In genomic region chr10:109838592-109839244, GRCh38 we compare ENCODE assay signal across 1 cellular context.
TF ChIP-seq lines count a peak whose summit lies in the region.

No MANE protein-coding gene starts in this region.

TF ChIP-seq in GM23338, 12 proteins besides CTCF, POLR2A, EP300 and RAD21 (continued from another document):
- TF ChIP-seq, protein P1, sequence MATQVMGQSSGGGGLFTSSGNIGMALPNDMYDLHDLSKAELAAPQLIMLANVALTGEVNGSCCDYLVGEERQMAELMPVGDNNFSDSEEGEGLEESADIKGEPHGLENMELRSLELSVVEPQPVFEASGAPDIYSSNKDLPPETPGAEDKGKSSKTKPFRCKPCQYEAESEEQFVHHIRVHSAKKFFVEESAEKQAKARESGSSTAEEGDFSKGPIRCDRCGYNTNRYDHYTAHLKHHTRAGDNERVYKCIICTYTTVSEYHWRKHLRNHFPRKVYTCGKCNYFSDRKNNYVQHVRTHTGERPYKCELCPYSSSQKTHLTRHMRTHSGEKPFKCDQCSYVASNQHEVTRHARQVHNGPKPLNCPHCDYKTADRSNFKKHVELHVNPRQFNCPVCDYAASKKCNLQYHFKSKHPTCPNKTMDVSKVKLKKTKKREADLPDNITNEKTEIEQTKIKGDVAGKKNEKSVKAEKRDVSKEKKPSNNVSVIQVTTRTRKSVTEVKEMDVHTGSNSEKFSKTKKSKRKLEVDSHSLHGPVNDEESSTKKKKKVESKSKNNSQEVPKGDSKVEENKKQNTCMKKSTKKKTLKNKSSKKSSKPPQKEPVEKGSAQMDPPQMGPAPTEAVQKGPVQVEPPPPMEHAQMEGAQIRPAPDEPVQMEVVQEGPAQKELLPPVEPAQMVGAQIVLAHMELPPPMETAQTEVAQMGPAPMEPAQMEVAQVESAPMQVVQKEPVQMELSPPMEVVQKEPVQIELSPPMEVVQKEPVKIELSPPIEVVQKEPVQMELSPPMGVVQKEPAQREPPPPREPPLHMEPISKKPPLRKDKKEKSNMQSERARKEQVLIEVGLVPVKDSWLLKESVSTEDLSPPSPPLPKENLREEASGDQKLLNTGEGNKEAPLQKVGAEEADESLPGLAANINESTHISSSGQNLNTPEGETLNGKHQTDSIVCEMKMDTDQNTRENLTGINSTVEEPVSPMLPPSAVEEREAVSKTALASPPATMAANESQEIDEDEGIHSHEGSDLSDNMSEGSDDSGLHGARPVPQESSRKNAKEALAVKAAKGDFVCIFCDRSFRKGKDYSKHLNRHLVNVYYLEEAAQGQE (IDR thresholded peaks at IDR 0.05; ENCODE audit: unreplicated experiment): no peak
- TF ChIP-seq ZNF462 (CRISPR knock-in tag; IDR thresholded peaks at IDR 0.05) (no peak), ZNF331 (CRISPR knock-in tag; IDR thresholded peaks at IDR 0.05; ENCODE audit: low read depth) (no peak), POLR2AphosphoS5 (IDR thresholded peaks at IDR 0.05; ENCODE audit: low read depth) (no peak), EZH2phosphoT487 (IDR thresholded peaks at IDR 0.05; ENCODE audit: unreplicated experiment) (no peak), CREB1 (CRISPR knock-in tag; IDR thresholded peaks at IDR 0.05; ENCODE audit: low read depth) (no peak), JUNB (IDR thresholded peaks at IDR 0.05; ENCODE audit: unreplicated experiment) (no peak), EZH2 (IDR thresholded peaks at IDR 0.05; ENCODE audit: low read depth, unreplicated experiment) (no peak)
